ENCODE assay signal across 24 cellular contexts in genomic region chr18:56217406-56217805, GRCh38.
"Had no signal": no experiment of that assay in that cellular context is flagged by ENCODE, and none has a peak within 500 bp of the region (broad histone marks: within the 10 kb centered on the region; RNA-seq: fewer than 3 reads in every experiment).

No MANE protein-coding gene starts in this region.

- H3K27ac ChIP-seq: Peyer's patch, SJSA1 had no signal

- DNase-seq: activated B cell treated with CpG ODN at 0.5 μM for 24 hours; activated CD4-positive, alpha-beta memory T cell treated with anti-CD3 and anti-CD28 coated beads for 36 hours; activated CD4-positive, alpha-beta T cell treated with anti-CD3 and anti-CD28 coated beads for 1 hour; activated CD4-positive, alpha-beta T cell treated with anti-CD3 and anti-CD28 coated beads, Interleukin-2, amount 10 ng/mL, durations not matched to agents 24 days and 14 days; activated CD8-positive, alpha-beta memory T cell treated with anti-CD3 and anti-CD28 coated beads for 24 hours; activated effector memory CD4-positive, alpha-beta T cell treated with anti-CD3 and anti-CD28 coated beads, Interleukin-2, amount 50 U/mL, for 16 hours; activated naive CD4-positive, alpha-beta T cell treated with Interleukin-2 at 50 U/mL for 16 hours; activated T-cell treated with anti-CD3 and anti-CD28 coated beads, Interleukin-2, amount 50 U/mL, for 4 hours; caudate nucleus; KG1; NCI-H1048; NCI-H1417; NCI-H1694; NCI-H2029 treated with DMSO at 0.1 percent for 48 hours; NCI-H345; NCI-H510A; NCI-H526 treated with DMSO at 0.1 percent for 48 hours; NK-92 treated with Interleukin-12 subunit alpha and Interleukin-12 subunit beta, amount 100 ng/mL, for 24 hours; Peyer's patch; SHP77; SW 1271 had no signal

- H3K27ac Mint-ChIP-seq: activated B cell treated with CpG ODN at 0.5 μM for 24 hours; activated CD4-positive, alpha-beta memory T cell treated with anti-CD3 and anti-CD28 coated beads for 36 hours; activated CD4-positive, alpha-beta T cell treated with anti-CD3 and anti-CD28 coated beads, Interleukin-2, amount 10 ng/mL, durations not matched to agents 24 days and 14 days; activated naive CD8-positive, alpha-beta T cell had no signal

- H3K36me3 ChIP-seq: Peyer's patch, SJSA1 had no signal

- H3K4me1 ChIP-seq: Peyer's patch, SJSA1 had no signal

- H3K9me3 Mint-ChIP-seq: activated B cell treated with CpG ODN at 0.5 μM for 24 hours; activated CD4-positive, alpha-beta memory T cell treated with anti-CD3 and anti-CD28 coated beads for 36 hours; activated CD4-positive, alpha-beta T cell treated with anti-CD3 and anti-CD28 coated beads, Interleukin-2, amount 10 ng/mL, durations not matched to agents 24 days and 14 days had no signal

- H3K27me3 ChIP-seq: Peyer's patch, SJSA1 had no signal

- H3K4me1 Mint-ChIP-seq: activated B cell treated with CpG ODN at 0.5 μM for 24 hours; activated CD4-positive, alpha-beta T cell treated with anti-CD3 and anti-CD28 coated beads, Interleukin-2, amount 10 ng/mL, durations not matched to agents 24 days and 14 days had no signal

- H3K9me3 ChIP-seq: Peyer's patch, SJSA1 had no signal

- H3K4me3 Mint-ChIP-seq: activated B cell treated with CpG ODN at 0.5 μM for 24 hours; activated CD4-positive, alpha-beta memory T cell treated with anti-CD3 and anti-CD28 coated beads for 36 hours; activated CD4-positive, alpha-beta T cell treated with anti-CD3 and anti-CD28 coated beads, Interleukin-2, amount 10 ng/mL, durations not matched to agents 24 days and 14 days; activated naive CD8-positive, alpha-beta T cell; activated T-cell treated with anti-CD3 and anti-CD28 coated beads, Interleukin-2, amount 50 U/mL, for 4 hours had no signal

- H3K36me3 Mint-ChIP-seq: activated CD4-positive, alpha-beta memory T cell treated with anti-CD3 and anti-CD28 coated beads for 36 hours; activated naive CD8-positive, alpha-beta T cell had no signal

- H3K4me3 ChIP-seq: Peyer's patch, SJSA1 had no signal

- H3K27me3 Mint-ChIP-seq: activated B cell treated with CpG ODN at 0.5 μM for 24 hours; activated CD4-positive, alpha-beta memory T cell treated with anti-CD3 and anti-CD28 coated beads for 36 hours; activated CD4-positive, alpha-beta T cell treated with anti-CD3 and anti-CD28 coated beads, Interleukin-2, amount 10 ng/mL, durations not matched to agents 24 days and 14 days had no signal

- ATAC-seq: activated T-cell treated with anti-CD3 and anti-CD28 coated beads, Interleukin-2, amount 50 U/mL, for 4 hours; SK-N-SH treated with all-trans-retinoic acid at 6 μM for 48 hours had no signal
